In the genomic region with DNA sequence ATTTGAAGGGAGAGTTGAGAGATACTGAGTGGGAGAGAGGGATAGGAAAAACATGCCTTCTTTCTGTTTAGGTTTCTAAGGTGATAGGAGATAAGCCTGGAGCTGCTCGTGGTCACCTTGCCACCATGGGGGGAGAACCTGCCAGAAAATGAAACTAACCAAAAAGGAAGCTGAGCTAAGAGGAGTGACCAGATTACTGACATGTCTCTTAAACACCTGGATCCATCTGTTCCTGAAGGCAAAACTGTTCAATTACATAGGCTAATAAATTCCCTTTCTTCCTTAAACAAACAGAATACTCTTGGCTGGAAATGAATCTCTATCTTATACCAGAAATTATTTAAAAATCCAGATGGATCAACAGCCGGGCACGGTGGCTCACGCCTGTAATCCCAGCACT, we compare ENCODE assay signal across 29 cellular contexts.
"Had no signal": no experiment of that assay in that cellular context is flagged by ENCODE, and none has a peak within 500 bp of the region (broad histone marks: within the 10 kb centered on the region; RNA-seq: fewer than 3 reads in every experiment).

No MANE protein-coding gene starts in this region.

- FAIRE-seq: astrocyte, bronchial epithelial cell, frontal cortex had no signal

- H3K4me3 ChIP-seq: coronary artery, dorsolateral prefrontal cortex, heart left ventricle had no signal

- DNase-seq: activated CD4-positive, alpha-beta memory T cell treated with anti-CD3 and anti-CD28 coated beads, Interleukin-2, amount 10 ng/mL, durations not matched to agents 7 days and 5 days; activated CD4-positive, alpha-beta T cell treated with anti-CD3 and anti-CD28 coated beads for 1 hour; activated CD4-positive, alpha-beta T cell treated with anti-CD3 and anti-CD28 coated beads for 4 hours; activated CD4-positive, alpha-beta T cell treated with anti-CD3 and anti-CD28 coated beads, Interleukin-2, amount 10 ng/mL, durations not matched to agents 7 days and 5 days; activated CD4-positive, alpha-beta T cell treated with anti-CD3 and anti-CD28 coated beads, Interleukin-2, amount 50 U/mL, for 4 hours; activated CD8-positive, alpha-beta memory T cell treated with anti-CD3 and anti-CD28 coated beads, Interleukin-2, amount 50 U/mL, for 48 hours; activated effector memory CD4-positive, alpha-beta T cell treated with Interleukin-2 at 50 U/mL for 16 hours; activated gamma-delta T cell treated with Interleukin-2 at 50 U/mL for 16 hours; activated naive CD4-positive, alpha-beta T cell treated with anti-CD3 and anti-CD28 coated beads, Interleukin-2, amount 50 U/mL, for 16 hours; activated naive CD4-positive, alpha-beta T cell treated with Interleukin-2 at 50 U/mL for 16 hours; activated T-cell treated with anti-CD3 and anti-CD28 coated beads for 4 hours; activated T-cell treated with anti-CD3 and anti-CD28 coated beads, Interleukin-2, amount 50 U/mL, for 4 hours; amniotic stem cell; anterior cingulate cortex; brain microvascular endothelial cell; dorsolateral prefrontal cortex; effector memory CD4-positive, alpha-beta T cell; endodermal cell; foreskin fibroblast; heart left ventricle; T-helper 2 cell had no signal

- ATAC-seq: activated T-cell treated with anti-CD3 and anti-CD28 coated beads, Interleukin-2, amount 50 U/mL, for 4 hours; activated T-helper 17 cell treated with anti-CD3 and anti-CD28 coated beads, Interleukin-2, amount 50 U/mL, for 72 hours; esophagus mucosa; heart left ventricle; WTC11 had no signal

- H3K27me3 ChIP-seq: brain microvascular endothelial cell, dorsolateral prefrontal cortex, heart left ventricle had no signal

- H3K27ac ChIP-seq: brain microvascular endothelial cell, coronary artery, dorsolateral prefrontal cortex, heart left ventricle, VCaP had no signal

- H3K36me3 ChIP-seq: brain microvascular endothelial cell had no signal
